In the genomic region with DNA sequence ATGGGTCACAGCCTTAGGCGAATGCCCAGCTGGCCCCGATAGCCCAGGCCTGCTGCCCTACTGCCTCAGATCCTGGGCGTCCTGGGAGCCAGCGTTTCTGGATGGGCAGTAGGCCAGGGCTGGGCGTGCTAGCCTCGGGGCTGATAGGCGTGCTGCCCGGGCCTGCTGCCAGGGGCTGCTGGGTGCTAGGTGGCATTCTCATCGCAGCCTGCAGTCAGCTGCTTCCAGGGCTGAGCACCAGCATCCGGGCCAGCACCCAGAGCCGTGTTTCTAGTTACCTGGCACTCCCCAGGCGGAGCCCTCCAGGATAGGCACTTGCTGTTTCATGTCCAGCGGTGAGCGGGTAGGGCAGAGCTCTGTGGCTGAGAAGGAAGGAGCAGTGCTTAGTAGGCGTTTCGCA, we compare ENCODE assay signal across 1 cellular context. TPM values are rescaled to one million over a fixed set of nuclear protein-coding genes. Genes with fewer than 3 reads are reported as not detected.
"Had no signal": no experiment of that assay in that cellular context is flagged by ENCODE, and none has a peak within 500 bp of the region (broad histone marks: within the 10 kb centered on the region; RNA-seq: fewer than 3 reads in every experiment).

No MANE protein-coding gene starts in this region.

RNA-seq across cellular contexts. Expression of a gene that starts 57.1 kb away (rescaled TPM):
- total RNA-seq: prostate gland had no signal
